In genomic region chr1:151790071-151790939, GRCh38 we compare ENCODE assay signal across 1 cellular context.
TF ChIP-seq lines count a peak whose summit lies in the region.

Gene TDRKH, minus strand, starts transcription at chr1:151790500. Its CDS starts 7,478 bp downstream, at chr1:151783022.

TF ChIP-seq in HepG2, 621 proteins besides CTCF, POLR2A, EP300 and RAD21 (continued from another document and continues in another):
- TF ChIP-seq ZNF503 (CRISPR knock-in tag; IDR thresholded peaks at IDR 0.05): no peak; the same call in 1 of the 2 replicates
- no peak for TF ChIP-seq ZFP36L1 (CRISPR knock-in tag; IDR thresholded peaks at IDR 0.05)
- TF ChIP-seq PATZ1 (CRISPR knock-in tag; IDR thresholded peaks at IDR 0.05): peak; percentile 36; the same call in 1 of the 2 replicates
- TF ChIP-seq ZFP37 (CRISPR knock-in tag; IDR thresholded peaks at IDR 0.05; ENCODE audit: borderline replicate concordance): peak; percentile 59; the same call in 1 of the 2 replicates
- TF ChIP-seq SAP130 (CRISPR knock-in tag; IDR thresholded peaks at IDR 0.05; ENCODE audit: low read depth): peak; percentile 86
- no peak for TF ChIP-seq KDM4B (CRISPR knock-in tag; IDR thresholded peaks at IDR 0.05)
- TF ChIP-seq ZFX (CRISPR knock-in tag; IDR thresholded peaks at IDR 0.05; ENCODE audit: low read depth): peak; percentile 49
- TF ChIP-seq HNRNPK (IDR thresholded peaks at IDR 0.05; ENCODE audit: low read depth, low read length, poor library complexity, severe bottlenecking): peak; percentile 78
- 0 out of 2 replicates have a peak, but pooled peaks have one; percentile 50 for TF ChIP-seq ZNF256 (CRISPR knock-in tag; conservative IDR thresholded peaks at IDR 0.05)
- TF ChIP-seq E2F5 (CRISPR knock-in tag; conservative IDR thresholded peaks at IDR 0.05): 0 out of 2 replicates have a peak, but pooled peaks have one; percentile 56
- TF ChIP-seq SMC3 (IDR thresholded peaks at IDR 0.05; ENCODE audit: low read length): no peak
- peak; percentile 72; the same call in 1 of the 2 replicates for TF ChIP-seq AHR (CRISPR knock-in tag; IDR thresholded peaks at IDR 0.05)
- peak; percentile 21 for TF ChIP-seq SIN3A (IDR thresholded peaks at IDR 0.05; ENCODE audit: borderline replicate concordance, low read depth, low read length)
- 0 out of 2 replicates have a peak, but pooled peaks have one; percentile 68 for TF ChIP-seq DZIP1 (CRISPR knock-in tag; IDR thresholded peaks at IDR 0.05)
- TF ChIP-seq ISL2 (CRISPR knock-in tag; IDR thresholded peaks at IDR 0.05): 0 out of 2 replicates have a peak, but pooled peaks have one; percentile 70
- TF ChIP-seq DR1 (CRISPR knock-in tag; IDR thresholded peaks at IDR 0.05): peak; percentile 21; the same call in 1 of the 2 replicates
- peak; percentile 55; the same call in 1 of the 2 replicates for TF ChIP-seq IRX3 (CRISPR knock-in tag; IDR thresholded peaks at IDR 0.05; ENCODE audit: borderline replicate concordance, low read depth)
- peak in 1 of 2 experiments; percentile 67; a peak in 1 of 4 replicates for TF ChIP-seq ATF4 (CRISPR knock-in tag; IDR thresholded peaks at IDR 0.05)
- TF ChIP-seq ASH2L (IDR thresholded peaks at IDR 0.05; ENCODE audit: insufficient read length, low read depth, low read length): peak; percentile 59
- peak; percentile 72; the same call in 1 of the 2 replicates for TF ChIP-seq EEA1 (CRISPR knock-in tag; IDR thresholded peaks at IDR 0.05; ENCODE audit: borderline replicate concordance)
- no peak for TF ChIP-seq ZNF713 (CRISPR knock-in tag; IDR thresholded peaks at IDR 0.05)
- TF ChIP-seq ZNF652 (CRISPR knock-in tag; IDR thresholded peaks at IDR 0.05; ENCODE audit: borderline replicate concordance, low read depth): no peak
- peak; percentile 36; the same call in 1 of the 2 replicates for TF ChIP-seq ZNF318 (CRISPR knock-in tag; IDR thresholded peaks at IDR 0.05)
- TF ChIP-seq SOX6 (IDR thresholded peaks at IDR 0.05): no peak
- peak; percentile 36 for TF ChIP-seq SOX6 (CRISPR knock-in tag; IDR thresholded peaks at IDR 0.05)
- peak; percentile 89; the same call in 1 of the 2 replicates for TF ChIP-seq ZNF83 (CRISPR knock-in tag; IDR thresholded peaks at IDR 0.05; ENCODE audit: borderline replicate concordance)
- TF ChIP-seq MXI1 (IDR thresholded peaks at IDR 0.05; ENCODE audit: borderline replicate concordance, low read depth, low read length): peak; percentile 58; the same call in 2 of the 3 replicates
- TF ChIP-seq ZNF564 (CRISPR knock-in tag; IDR thresholded peaks at IDR 0.05): 0 out of 2 replicates have a peak, but pooled peaks have one; percentile 59
- peak; percentile 92 for TF ChIP-seq REL (CRISPR knock-in tag; conservative IDR thresholded peaks at IDR 0.05)
- TF ChIP-seq NR2F6 (IDR thresholded peaks at IDR 0.05): no peak
- no peak for TF ChIP-seq NR2F6 (CRISPR knock-in tag; IDR thresholded peaks at IDR 0.05)
- TF ChIP-seq PREB (CRISPR knock-in tag; IDR thresholded peaks at IDR 0.05): no peak
- TF ChIP-seq ZNF674 (CRISPR knock-in tag; IDR thresholded peaks at IDR 0.05; ENCODE audit: low read depth): 0 out of 2 replicates have a peak, but pooled peaks have one; percentile 67
- peak; percentile 64 for TF ChIP-seq ZFY (CRISPR knock-in tag; IDR thresholded peaks at IDR 0.05)
- no peak for TF ChIP-seq TRIM24 (CRISPR knock-in tag; IDR thresholded peaks at IDR 0.05)
- 0 out of 4 replicates have a peak, but pooled peaks of 1 of the 2 experiments have one; percentile 26 for TF ChIP-seq REST (IDR thresholded peaks at IDR 0.05; ENCODE audit: borderline replicate concordance in 1 of 2, low read depth in 1 of 2, low read length in 2 of 2)
- peak in 1 of 2 experiments; percentile 70; a peak in 1 of 4 replicates for TF ChIP-seq KLF16 (CRISPR knock-in tag; IDR thresholded peaks at IDR 0.05)
